ENCODE assay signal across 7 cellular contexts in genomic region chr1:202807926-202808757, GRCh38. TPM values are rescaled to one million over a fixed set of nuclear protein-coding genes. Genes with fewer than 3 reads are reported as not detected.
A peak's percentile ranks its signal among the peaks of the same experiment; 100 is the strongest.
DNase-seq lines count a peak whose midpoint lies in the region; ATAC-seq, FAIRE-seq and TF ChIP-seq lines count a peak whose summit lies in the region.

Gene KDM5B (minus strand): TSS chr1:202808421. CDS start chr1:202808305, 116 bp downstream.

- intact Hi-C loops in dendritic cell treated with granulocyte-macrophage colony-stimulating factor and Interleukin-4, amounts not matched to agents 40 ng/mL and 50 ng/mL, for 4 days (cut with micrococcal nuclease), result no loop called here
- intact Hi-C loops in left colon (cut with DNase I, micrococcal nuclease), result no loop called here

- no peak for ATAC-seq in GM18505 (IDR thresholded peaks at IDR 0.05; ENCODE audit: unreplicated experiment)
- ATAC-seq in left colon, result peak; percentile 53

- H3K27ac Mint-ChIP-seq in dendritic cell treated with granulocyte-macrophage colony-stimulating factor and Interleukin-4, amounts not matched to agents 40 ng/mL and 50 ng/mL, for 4 days, result peak within 1 kb of the TSS; percentile 79

- no peaks in the 10 kb centered on the region for H3K9me3 Mint-ChIP-seq in dendritic cell treated with granulocyte-macrophage colony-stimulating factor and Interleukin-4, amounts not matched to agents 40 ng/mL and 50 ng/mL, for 4 days

- H3K36me3 Mint-ChIP-seq in dendritic cell treated with granulocyte-macrophage colony-stimulating factor and Interleukin-4, amounts not matched to agents 40 ng/mL and 50 ng/mL, for 4 days (ENCODE audit: low read depth), result peaks cover 6% of the 10 kb centered on the region

- H3K4me3 Mint-ChIP-seq in dendritic cell treated with granulocyte-macrophage colony-stimulating factor and Interleukin-4, amounts not matched to agents 40 ng/mL and 50 ng/mL, for 4 days, result peak within 1 kb of the TSS; percentile 83

- no peak for FAIRE-seq in GM19239 (lab: Jason Lieb, UNC)

- peaks cover 19% of the 10 kb centered on the region for H3K27me3 Mint-ChIP-seq in dendritic cell treated with granulocyte-macrophage colony-stimulating factor and Interleukin-4, amounts not matched to agents 40 ng/mL and 50 ng/mL, for 4 days

- peak; percentile 92 for TF ChIP-seq POLR2A in GM18505 (IDR thresholded peaks at IDR 0.05; ENCODE audit: borderline replicate concordance, extremely low read depth, insufficient read depth, insufficient read length)

- peaks cover 46% of the 10 kb centered on the region for H3K4me1 Mint-ChIP-seq in dendritic cell treated with granulocyte-macrophage colony-stimulating factor and Interleukin-4, amounts not matched to agents 40 ng/mL and 50 ng/mL, for 4 days (ENCODE audit: low read depth)

- DNase-seq in NCI-H2227 treated with DMSO at 0.1 percent for 48 hours (lab: John Stamatoyannopoulos, UW) (peak; percentile 72), left colon (peak; percentile 81 to 83), GM19239 (ENCODE audit: insufficient read length, low spot score) (no peak)
- DNase-seq in activated CD4-positive, alpha-beta T cell treated with anti-CD3 and anti-CD28 coated beads, Interleukin-2, amount 50 U/mL, for 1 hour, result peak; percentile 72
- DNase-seq in stimulated activated CD4-positive, alpha-beta T cell treated with anti-CD3 and anti-CD28 coated beads, Interleukin-1b, Interleukin-23, amount 100 ng/mL, for 24 hours (ENCODE audit: low read depth in 4 of 4, low spot score in 1 of 4), result peak in 3 of 4 experiments; percentile 33 to 64 (median 52)

RNA-seq across cellular contexts. Expression of gene KDM5B, which starts in this region (rescaled TPM):
- total RNA-seq in left colon, result 10 to 100 TPM; 63.1 to 65.5 TPM
